ENCODE assay signal across 8 cellular contexts in the genomic region with DNA sequence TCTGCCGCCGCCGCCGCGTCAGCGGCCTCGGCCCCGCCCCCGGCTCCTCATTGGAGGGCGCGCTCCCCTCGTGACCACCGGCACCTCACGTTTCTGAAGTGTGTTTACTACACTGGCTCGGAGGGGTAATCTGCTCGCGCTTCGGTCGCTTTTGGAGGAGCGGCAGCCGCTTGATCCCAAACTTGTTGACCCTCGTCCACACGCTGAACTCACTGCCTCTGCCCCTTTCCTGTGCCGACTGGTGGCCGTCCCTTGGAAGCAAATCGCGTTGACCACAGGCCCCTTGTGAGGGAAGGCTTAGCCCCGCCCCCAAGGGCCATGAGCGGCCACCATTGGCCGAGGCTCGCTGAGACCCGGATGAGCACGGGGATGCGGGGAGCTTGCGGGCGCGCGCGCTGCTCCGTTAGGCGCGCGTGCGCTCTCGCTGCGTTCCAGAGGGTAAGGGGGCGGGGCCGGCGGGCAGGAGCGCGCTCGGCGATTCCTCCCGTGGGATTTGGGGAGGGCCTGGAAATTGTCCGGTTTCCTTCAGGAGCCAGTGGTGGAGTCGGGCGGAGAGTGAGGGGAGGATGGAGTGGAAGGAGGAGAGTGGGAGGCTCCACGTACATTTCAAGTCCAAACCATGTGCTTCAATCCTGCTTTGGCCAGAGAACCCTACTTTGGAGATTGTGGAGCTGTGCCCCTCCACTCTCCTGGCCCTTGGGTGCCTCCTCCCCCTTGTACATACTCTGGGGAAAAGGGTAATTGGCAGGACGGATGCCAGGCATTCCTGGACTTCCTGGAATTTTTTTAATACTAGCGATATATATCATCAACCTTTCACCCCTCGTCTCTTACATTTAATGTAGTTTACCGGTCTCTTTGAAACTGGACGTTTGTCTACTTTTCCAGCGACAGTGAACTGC. TPM values are rescaled to one million over a fixed set of nuclear protein-coding genes. Genes with fewer than 3 reads are reported as not detected.
A peak's percentile ranks its signal among the peaks of the same experiment; 100 is the strongest.
DNase-seq lines count a peak whose midpoint lies in the region; ATAC-seq and TF ChIP-seq lines count a peak whose summit lies in the region.

Gene CRY1 (minus strand): TSS at position 3 of the 902 bp plus-strand sequence. CDS start 588 bp downstream, outside the sequence.

- H3K4me3 ChIP-seq in AG04450 (ENCODE audit: low read depth, low read length): peak within 1 kb of the TSS; percentile 93

- CTCF ChIA-PET in AG04450 (lab: Charles Lee): interaction anchor here (0.7 to 1.7 kb wide), 4 partner anchors 11 to 549 kb away, joined by 3 to 7 read pairs (median 3); no protein-coding TSS in a partner anchor

- DNase-seq in AG04450 (ENCODE audit: low read depth, low spot score) (peak; percentile 86), NCI-H510A treated with DMSO at 0.1 percent for 48 hours (lab: John Stamatoyannopoulos, UW) (peak; percentile 90), kidney glomerular epithelial cell (lab: John Stamatoyannopoulos, UW) (peak; percentile 91)
- peak; percentile 95 for DNase-seq in activated CD4-positive, alpha-beta T cell treated with anti-CD3 and anti-CD28 coated beads for 48 hours
- DNase-seq in stimulated activated CD4-positive, alpha-beta T cell treated with anti-CD3 and anti-CD28 coated beads, Interleukin-15, amount 100 ng/mL, for 24 hours: peak; percentile 95

- POLR2A ChIA-PET in AG04450 (lab: Yijun Ruan, JAX): interaction anchor here (0.5 to 1.3 kb wide), 6 partner anchors 99 to 1715 kb away, joined by 3 to 14 read pairs (median 4); partner anchors contain the start of genes MTERF2 and TMEM263

- H3K27ac ChIP-seq in AG04450 (ENCODE audit: low read depth, low read length) (peak within 1 kb of the TSS; percentile 99), cingulate gyrus (ENCODE audit: low read depth, low read length) (peak within 1 kb of the TSS; percentile 100)

- no peaks in the 10 kb centered on the region for H3K27me3 ChIP-seq in AG04450 (ENCODE audit: control insufficient read depth, insufficient read depth, low read length)

- H3K9me3 ChIP-seq in AG04450 (ENCODE audit: control insufficient read depth, insufficient read depth, low read length): peaks cover 6% of the 10 kb centered on the region; the same call in 1 of the 2 replicates

- ATAC-seq in GM19025 (IDR thresholded peaks at IDR 0.05; ENCODE audit: low read depth, unreplicated experiment) (peak; percentile 95), HG03378 (IDR thresholded peaks at IDR 0.05; ENCODE audit: unreplicated experiment) (peak; percentile 66)

- no peak for TF ChIP-seq CTCF in AG04450 (IDR thresholded peaks at IDR 0.05; ENCODE audit: low read depth, low read length)

RNA-seq across cellular contexts. Expression of gene CRY1, which starts in this region (rescaled TPM):
- 10.3 and 13.7 TPM in 2 replicates for polyA plus RNA-seq in AG04450 (2011; rRNA removed)
- polyA minus RNA-seq in AG04450 (2011; rRNA and poly(A)+ RNA removed): 4.3 and 7.3 TPM in 2 replicates

Comparison
In these comparisons a context has a peak if more than half of its experiments do, and no peak if none do; other contexts are left out.
1. Peak in every context shown above with its lines: DNase-seq, ATAC-seq, H3K4me3 ChIP-seq and H3K27ac ChIP-seq.